ENCODE assay signal across 20 cellular contexts in genomic region chr11:87265132-87265531, GRCh38.
A peak's percentile ranks its signal among the peaks of the same experiment; 100 is the strongest.
DNase-seq lines count a peak whose midpoint lies in the region; ATAC-seq and TF ChIP-seq lines count a peak whose summit lies in the region.
"Had no signal": no experiment of that assay in that cellular context is flagged by ENCODE, and none has a peak within 500 bp of the region (broad histone marks: within the 10 kb centered on the region; RNA-seq: fewer than 3 reads in every experiment).

No MANE protein-coding gene starts in this region.

- no peak overlapping the region for H3K9ac ChIP-seq in smooth muscle cell (ENCODE audit: low read depth)

- peaks cover 5% of the 10 kb centered on the region for H3K36me3 Mint-ChIP-seq in activated naive CD8-positive, alpha-beta T cell
- H3K36me3 Mint-ChIP-seq in activated naive CD8-positive, alpha-beta T cell treated with anti-CD3 and anti-CD28 coated beads, Interleukin-2, amount 50 U/mL, for 24 hours (ENCODE audit: low read depth) = no peaks in the 10 kb centered on the region
- H3K36me3 Mint-ChIP-seq: CD4-positive, CD25-positive, alpha-beta regulatory T cell; mesothelial cell of epicardium; stimulated activated effector memory CD8-positive, alpha-beta T cell treated with anti-CD3 and anti-CD28 coated beads, Interleukin-12 subunit alpha, Interleukin-12 subunit beta, amount 100 ng/mL, for 72 hours had no signal

- H3K4me2 ChIP-seq in smooth muscle cell = peak overlapping the region; percentile 26

- no peaks in the 10 kb centered on the region for H3K4me1 Mint-ChIP-seq in activated naive CD8-positive, alpha-beta T cell (ENCODE audit: low read depth)
- no peaks in the 10 kb centered on the region for H3K4me1 Mint-ChIP-seq in activated naive CD8-positive, alpha-beta T cell treated with anti-CD3 and anti-CD28 coated beads, Interleukin-2, amount 50 U/mL, for 24 hours
- H3K4me1 Mint-ChIP-seq: CD4-positive, CD25-positive, alpha-beta regulatory T cell; stimulated activated effector memory CD8-positive, alpha-beta T cell treated with anti-CD3 and anti-CD28 coated beads, Interleukin-12 subunit alpha, Interleukin-12 subunit beta, amount 100 ng/mL, for 72 hours had no signal

- H3K4me3 Mint-ChIP-seq in activated naive CD8-positive, alpha-beta T cell = no peak overlapping the region
- no peak overlapping the region for H3K4me3 Mint-ChIP-seq in activated naive CD8-positive, alpha-beta T cell treated with anti-CD3 and anti-CD28 coated beads, Interleukin-2, amount 50 U/mL, for 24 hours
- H3K4me3 Mint-ChIP-seq: CD4-positive, CD25-positive, alpha-beta regulatory T cell; mesothelial cell of epicardium; neural crest cell; stimulated activated effector memory CD8-positive, alpha-beta T cell treated with anti-CD3 and anti-CD28 coated beads, Interleukin-12 subunit alpha, Interleukin-12 subunit beta, amount 100 ng/mL, for 72 hours; T-helper 17 cell had no signal

- peak overlapping the region; percentile 17 for H3K27ac Mint-ChIP-seq in activated naive CD8-positive, alpha-beta T cell
- H3K27ac Mint-ChIP-seq in activated naive CD8-positive, alpha-beta T cell treated with anti-CD3 and anti-CD28 coated beads, Interleukin-2, amount 50 U/mL, for 24 hours = no peak overlapping the region
- H3K27ac Mint-ChIP-seq: CD4-positive, CD25-positive, alpha-beta regulatory T cell; mesothelial cell of epicardium; stimulated activated effector memory CD8-positive, alpha-beta T cell treated with anti-CD3 and anti-CD28 coated beads, Interleukin-12 subunit alpha, Interleukin-12 subunit beta, amount 100 ng/mL, for 72 hours; T-helper 17 cell had no signal

- H3K27ac ChIP-seq in smooth muscle cell (ENCODE audit: low read depth) = peak overlapping the region; percentile 58
- H3K27ac ChIP-seq: WERI-Rb-1 had no signal

- H3K27me3 ChIP-seq in smooth muscle cell (ENCODE audit: low read depth) = no peaks in the 10 kb centered on the region

- no peaks in the 10 kb centered on the region for H3K9me3 ChIP-seq in smooth muscle cell (replicated peaks; ENCODE audit: low read depth)

- H4K20me1 ChIP-seq in smooth muscle cell (ENCODE audit: low read depth) = no peaks in the 10 kb centered on the region

- H3F3A ChIP-seq in smooth muscle cell (ENCODE audit: low read depth) = no peaks in the 10 kb centered on the region

- H3K4me3 ChIP-seq in astrocyte of the spinal cord (ENCODE audit: low read depth, low read length) (no peak overlapping the region), foreskin fibroblast (ENCODE audit: low read depth in 1 of 2, low read length in 2 of 2) (no peak overlapping the region), smooth muscle cell (no peak overlapping the region)

- no peaks in the 10 kb centered on the region for H3K9me3 Mint-ChIP-seq in activated naive CD8-positive, alpha-beta T cell (ENCODE audit: low read depth)
- no peaks in the 10 kb centered on the region for H3K9me3 Mint-ChIP-seq in activated naive CD8-positive, alpha-beta T cell treated with anti-CD3 and anti-CD28 coated beads, Interleukin-2, amount 50 U/mL, for 24 hours
- H3K9me3 Mint-ChIP-seq: CD4-positive, CD25-positive, alpha-beta regulatory T cell; mesothelial cell of epicardium; neural crest cell; stimulated activated effector memory CD8-positive, alpha-beta T cell treated with anti-CD3 and anti-CD28 coated beads, Interleukin-12 subunit alpha, Interleukin-12 subunit beta, amount 100 ng/mL, for 72 hours had no signal

- in situ Hi-C loops in astrocyte of the spinal cord (cut with HindIII; ENCODE audit: low sequenced_read_pairs) = no loop called here

- TF ChIP-seq CTCF in astrocyte of the spinal cord (IDR thresholded peaks at IDR 0.05; ENCODE audit: low read depth, low read length) (no peak), foreskin fibroblast (IDR thresholded peaks at IDR 0.05; ENCODE audit: low read depth, low read length) (no peak), smooth muscle cell (IDR thresholded peaks at IDR 0.05; ENCODE audit: borderline replicate concordance, insufficient read depth, poor library complexity, severe bottlenecking) (no peak)

- peaks cover 17% of the 10 kb centered on the region for H3K4me1 ChIP-seq in smooth muscle cell (ENCODE audit: low read depth)

- peaks cover 7% of the 10 kb centered on the region for H3K79me2 ChIP-seq in smooth muscle cell (ENCODE audit: low read depth)

- no peaks in the 10 kb centered on the region for H3K27me3 Mint-ChIP-seq in activated naive CD8-positive, alpha-beta T cell
- H3K27me3 Mint-ChIP-seq in activated naive CD8-positive, alpha-beta T cell treated with anti-CD3 and anti-CD28 coated beads, Interleukin-2, amount 50 U/mL, for 24 hours = no peaks in the 10 kb centered on the region
- H3K27me3 Mint-ChIP-seq: CD4-positive, CD25-positive, alpha-beta regulatory T cell; T-helper 17 cell had no signal

- no peak overlapping the region for H2AFZ ChIP-seq in smooth muscle cell (ENCODE audit: low read depth)

- no peak for DNase-seq in activated naive CD8-positive, alpha-beta T cell treated with anti-CD3 and anti-CD28 coated beads, Interleukin-2, amount 50 U/mL, for 24 hours
- DNase-seq in astrocyte of the spinal cord (ENCODE audit: low read depth, low spot score) = peak; percentile 19
- DNase-seq in foreskin fibroblast = peak; percentile 10 to 19
- DNase-seq in smooth muscle cell (lab: John Stamatoyannopoulos, UW; ENCODE audit: unreplicated experiment) = no peak
- DNase-seq in NK-92 treated with Interleukin-12 subunit alpha and Interleukin-12 subunit beta, amount 100 ng/mL, for 24 hours (lab: John Stamatoyannopoulos, UW) = no peak
- DNase-seq in DMS 273 treated with DMSO at 0.1 percent for 48 hours (lab: John Stamatoyannopoulos, UW) = no peak
- DNase-seq: 8988T; activated CD4-positive, alpha-beta T cell treated with anti-CD3 and anti-CD28 coated beads, Interleukin-2, amount 50 U/mL, for 4 hours; activated naive CD4-positive, alpha-beta T cell treated with Interleukin-2 at 50 U/mL for 16 hours; CD4-positive, CD25-positive, alpha-beta regulatory T cell; erythroblast; NCI-H2029; Right ventricle myocardium superior; T-helper 17 cell; WERI-Rb-1 had no signal

- H3K36me3 ChIP-seq in smooth muscle cell (ENCODE audit: low read depth) = no peaks in the 10 kb centered on the region
- H3K36me3 ChIP-seq: WERI-Rb-1 had no signal

- no peak for ATAC-seq in activated naive CD8-positive, alpha-beta T cell treated with anti-CD3 and anti-CD28 coated beads, Interleukin-2, amount 50 U/mL, for 24 hours
- no peak for ATAC-seq in HG03378 (IDR thresholded peaks at IDR 0.05; ENCODE audit: unreplicated experiment)
- ATAC-seq: stimulated activated effector memory CD8-positive, alpha-beta T cell treated with anti-CD3 and anti-CD28 coated beads, Interleukin-12 subunit alpha, Interleukin-12 subunit beta, amount 100 ng/mL, for 72 hours; T-helper 17 cell had no signal

Comparison
In these comparisons a context has a peak if more than half of its experiments do, and no peak if none do; other contexts are left out.
1. DNase-seq: peak in astrocyte of the spinal cord (single experiment) and foreskin fibroblast (2 of 2); none in activated naive CD8-positive, alpha-beta T cell treated with anti-CD3 and anti-CD28 coated beads, Interleukin-2, amount 50 U/mL, for 24 hours (single experiment), smooth muscle cell (single experiment), NK-92 treated with Interleukin-12 subunit alpha and Interleukin-12 subunit beta, amount 100 ng/mL, for 24 hours (single experiment) and DMS 273 treated with DMSO at 0.1 percent for 48 hours (single experiment).